15 cellular contexts compared by ENCODE assay signal in genomic region chr7:128363261-128363721, GRCh38. TPM values are rescaled to one million over a fixed set of nuclear protein-coding genes. Genes with fewer than 3 reads are reported as not detected.
A peak's percentile ranks its signal among the peaks of the same experiment; 100 is the strongest.
DNase-seq lines count a peak whose midpoint lies in the region; ATAC-seq and TF ChIP-seq lines count a peak whose summit lies in the region.
"Had no signal": no experiment of that assay in that cellular context is flagged by ENCODE, and none has a peak within 500 bp of the region (broad histone marks: within the 10 kb centered on the region; RNA-seq: fewer than 3 reads in every experiment).

No MANE protein-coding gene starts in this region.

- no peak overlapping the region for H3K4me3 ChIP-seq in GM23338
- H3K4me3 ChIP-seq in CD8-positive, alpha-beta memory T cell (ENCODE audit: low read length) = no peak overlapping the region

- H3K9me3 ChIP-seq in CD8-positive, alpha-beta memory T cell (ENCODE audit: low read length) = no peaks in the 10 kb centered on the region
- H3K9me3 ChIP-seq: Caco-2 had no signal

- no peak overlapping the region for H3K27ac Mint-ChIP-seq in GM23338
- H3K27ac Mint-ChIP-seq in mesothelial cell of epicardium = no peak overlapping the region
- H3K27ac Mint-ChIP-seq in neural crest cell (ENCODE audit: unreplicated experiment) = no peak overlapping the region
- no peak overlapping the region for H3K27ac Mint-ChIP-seq in osteocyte (ENCODE audit: unreplicated experiment)
- H3K27ac Mint-ChIP-seq in CD8-positive, alpha-beta memory T cell = no peak overlapping the region
- H3K27ac Mint-ChIP-seq: CD8-positive, alpha-beta T cell; H9 had no signal

- CTCF ChIA-PET in CD8-positive, alpha-beta memory T cell (lab: Charles Lee) = no interaction called here

- H3K36me3 Mint-ChIP-seq in GM23338 (ENCODE audit: low read depth) (no peaks in the 10 kb centered on the region; the same call in 2 of the 3 replicates), mesothelial cell of epicardium (no peaks in the 10 kb centered on the region), neural crest cell (ENCODE audit: low read depth) (no peaks in the 10 kb centered on the region), osteocyte (ENCODE audit: unreplicated experiment) (no peaks in the 10 kb centered on the region)
- no peaks in the 10 kb centered on the region for H3K36me3 Mint-ChIP-seq in CD8-positive, alpha-beta memory T cell
- H3K36me3 Mint-ChIP-seq: CD14-positive monocyte; CD8-positive, alpha-beta T cell had no signal

- H3K27me3 Mint-ChIP-seq in GM23338 (ENCODE audit: insufficient read depth, low read depth, poor library complexity) (peaks cover 63% of the 10 kb centered on the region), mesothelial cell of epicardium (ENCODE audit: low read depth) (peaks cover 53% of the 10 kb centered on the region), neural crest cell (ENCODE audit: low read depth) (peaks cover 86% of the 10 kb centered on the region), osteocyte (ENCODE audit: unreplicated experiment) (peaks cover 67% of the 10 kb centered on the region)
- peaks cover 34 to 80% of the 10 kb centered on the region in 2 donors for H3K27me3 Mint-ChIP-seq in CD8-positive, alpha-beta memory T cell

- peaks cover 5% of the 10 kb centered on the region for H3K4me1 ChIP-seq in GM23338 (ENCODE audit: insufficient read depth)
- H3K4me1 ChIP-seq in CD8-positive, alpha-beta memory T cell (ENCODE audit: insufficient read depth, low read length) = peaks cover 6% of the 10 kb centered on the region

- no peak for DNase-seq in GM23338 (ENCODE audit: low spot score)
- no peak for DNase-seq in mesothelial cell of epicardium (ENCODE audit: low spot score in 2 of 2, unreplicated experiment in 2 of 2)
- DNase-seq in neural crest cell (ENCODE audit: low read depth, low spot score) = no peak
- DNase-seq in erythroblast (lab: John Stamatoyannopoulos, UW) = no peak
- DNase-seq in osteocyte (ENCODE audit: extremely low spot score, unreplicated experiment) = no peak
- no peak for DNase-seq in CD8-positive, alpha-beta memory T cell
- DNase-seq: Caco-2; CD8-positive, alpha-beta T cell; DND-41; GDM1; GOT3; H9 had no signal

- POLR2A ChIA-PET in CD8-positive, alpha-beta memory T cell (lab: Charles Lee) = no interaction called here

- no peaks in the 10 kb centered on the region for H3K79me2 ChIP-seq in GM23338 (replicated peaks; ENCODE audit: insufficient read depth)

- no peak overlapping the region for H2AFZ ChIP-seq in GM23338

- H4K20me1 ChIP-seq in GM23338 (replicated peaks; ENCODE audit: insufficient read depth) = 0 out of 2 replicates have a peak, but pooled peaks cover 4% of the 10 kb centered on the region

- H3K27me3 ChIP-seq in GM23338 (ENCODE audit: insufficient read depth) = peaks cover 99% of the 10 kb centered on the region
- H3K27me3 ChIP-seq in CD8-positive, alpha-beta memory T cell (ENCODE audit: insufficient read depth, low read length, poor library complexity, severe bottlenecking) = peaks cover 26% of the 10 kb centered on the region

- H3F3A ChIP-seq in GM23338 (replicated peaks; ENCODE audit: low read depth) = no peaks in the 10 kb centered on the region; the same call in none of the 2 replicates

- ATAC-seq in GM23338 (no peak), SK-N-SH treated with all-trans-retinoic acid at 6 μM for 48 hours (no peak; the same call in 2 of the 3 replicates)
- ATAC-seq: CD8-positive, alpha-beta T cell had no signal

- H3K36me3 ChIP-seq in GM23338 (ENCODE audit: insufficient read depth) = no peaks in the 10 kb centered on the region
- H3K36me3 ChIP-seq in CD8-positive, alpha-beta memory T cell (ENCODE audit: insufficient read depth, low read length) = no peaks in the 10 kb centered on the region

- H3K4me1 Mint-ChIP-seq in GM23338 (peaks cover 17% of the 10 kb centered on the region; the same call in 2 of the 3 replicates), mesothelial cell of epicardium (peaks cover 10% of the 10 kb centered on the region), neural crest cell (peaks cover 18% of the 10 kb centered on the region), osteocyte (ENCODE audit: unreplicated experiment) (peaks cover 14% of the 10 kb centered on the region)
- peaks cover 14 to 22% (median 14%) of the 10 kb centered on the region in 3 donors for H3K4me1 Mint-ChIP-seq in CD8-positive, alpha-beta memory T cell

- TF ChIP-seq CTCF in GM23338 (conservative IDR thresholded peaks at IDR 0.05; ENCODE audit: low read depth in 2 of 2) = no peak
- TF ChIP-seq CTCF in mesothelial cell of epicardium (IDR thresholded peaks at IDR 0.05; ENCODE audit: unreplicated experiment) = no peak
- TF ChIP-seq CTCF in neural crest cell (conservative IDR thresholded peaks at IDR 0.05) = no peak
- TF ChIP-seq CTCF in osteocyte (IDR thresholded peaks at IDR 0.05) = no peak

- no peak overlapping the region for H3K27ac ChIP-seq in GM23338 (ENCODE audit: low read depth)
- H3K27ac ChIP-seq in CD8-positive, alpha-beta memory T cell (ENCODE audit: low read depth, low read length) = no peak overlapping the region

- no peaks in the 10 kb centered on the region for H3K9me2 ChIP-seq in GM23338 (ENCODE audit: insufficient read depth)

- H3K4me2 ChIP-seq in GM23338 = no peak overlapping the region

- no peak for TF ChIP-seq POLR2A in erythroblast (IDR thresholded peaks at IDR 0.05; ENCODE audit: low read length)

- H3K4me3 Mint-ChIP-seq in GM23338 = no peak overlapping the region; the same call in 2 of the 3 replicates
- H3K4me3 Mint-ChIP-seq in mesothelial cell of epicardium = peak overlapping the region; percentile 18
- H3K4me3 Mint-ChIP-seq in neural crest cell = peak overlapping the region; percentile 45
- H3K4me3 Mint-ChIP-seq in osteocyte (ENCODE audit: unreplicated experiment) = no peak overlapping the region
- H3K4me3 Mint-ChIP-seq in CD8-positive, alpha-beta memory T cell = peak overlapping the region in 2 of 7 donors; percentile 4 to 47

- H3K9me3 Mint-ChIP-seq in GM23338 = no peaks in the 10 kb centered on the region; the same call in 2 of the 3 replicates
- H3K9me3 Mint-ChIP-seq in mesothelial cell of epicardium = no peaks in the 10 kb centered on the region
- H3K9me3 Mint-ChIP-seq in neural crest cell = no peaks in the 10 kb centered on the region
- no peaks in the 10 kb centered on the region for H3K9me3 Mint-ChIP-seq in osteocyte (ENCODE audit: unreplicated experiment)
- no peaks in the 10 kb centered on the region for H3K9me3 Mint-ChIP-seq in CD8-positive, alpha-beta memory T cell
- H3K9me3 Mint-ChIP-seq: CD8-positive, alpha-beta T cell had no signal

TF ChIP-seq in GM23338, 12 proteins besides CTCF, POLR2A, EP300 and RAD21:
- no peak for TF ChIP-seq STAT1 (IDR thresholded peaks at IDR 0.05; ENCODE audit: unreplicated experiment)
- TF ChIP-seq EZH2 (IDR thresholded peaks at IDR 0.05; ENCODE audit: low read depth, unreplicated experiment) = peak; percentile 31

TF ChIP-seq in SK-N-SH treated with all-trans-retinoic acid at 6 μM for 48 hours, 23 proteins besides CTCF, POLR2A, EP300 and RAD21 (continues in another document):
- no peak for TF ChIP-seq ZNF8 (CRISPR knock-in tag; IDR thresholded peaks at IDR 0.05)
- no peak for TF ChIP-seq SNAI2 (CRISPR knock-in tag; IDR thresholded peaks at IDR 0.05)
- TF ChIP-seq TCF4 (CRISPR knock-in tag; IDR thresholded peaks at IDR 0.05; ENCODE audit: borderline replicate concordance) = peak; percentile 91
- no peak for TF ChIP-seq BACH2 (CRISPR knock-in tag; IDR thresholded peaks at IDR 0.05; ENCODE audit: borderline replicate concordance)
- no peak for TF ChIP-seq PPARA (CRISPR knock-in tag; IDR thresholded peaks at IDR 0.05; ENCODE audit: borderline replicate concordance)
- no peak for TF ChIP-seq PATZ1 (CRISPR knock-in tag; IDR thresholded peaks at IDR 0.05; ENCODE audit: borderline replicate concordance)

RNA-seq across cellular contexts. Expression of gene PRRT4, which starts 1.8 kb away (rescaled TPM):
- total RNA-seq in GM23338 (2014; rRNA removed; shearing (Covaris generic)) = 0.56 and 1.0 TPM in 2 replicates
- polyA plus RNA-seq in GM23338 (2016; fragmentation: Nextera tagmentation; extraction: Ambion mirVana) = 0.47 and 0.55 TPM in 2 replicates
- total RNA-seq in mesothelial cell of epicardium (7.9 to 9.5 TPM (median 9.1 TPM) in 3 replicates), neural crest cell (3.1 and 3.3 TPM in 2 replicates), osteocyte (0.44 and 0.54 TPM in 2 replicates)
- under 1 TPM; 0.22 to 0.35 TPM for total RNA-seq in CD8-positive, alpha-beta memory T cell
- 0.09 TPM for polyA plus RNA-seq in CD8-positive, alpha-beta memory T cell
- polyA plus RNA-seq: AG04450, CD14-positive monocyte had no signal

RNA-seq across cellular contexts. Expression of gene RBM28, which starts 19.6 kb away (rescaled TPM):
- total RNA-seq in GM23338 (2014; rRNA removed; shearing (Covaris generic)) = 24.3 and 29.2 TPM in 2 replicates
- 83.8 and 87.5 TPM in 2 replicates for polyA plus RNA-seq in GM23338 (2016; fragmentation: Nextera tagmentation; extraction: Ambion mirVana)
- total RNA-seq in mesothelial cell of epicardium (76.8 to 80.6 TPM (median 78.5 TPM) in 3 replicates), neural crest cell (73.1 and 73.7 TPM in 2 replicates), osteocyte (45.6 and 46.1 TPM in 2 replicates)
- 10 to 100 TPM; 77.7 to 77.8 TPM for total RNA-seq in CD8-positive, alpha-beta memory T cell
- 10.0 TPM for polyA plus RNA-seq in CD8-positive, alpha-beta memory T cell

RNA-seq across cellular contexts. Expression of gene IMPDH1, which starts 46.5 kb away (rescaled TPM):
- total RNA-seq in GM23338 (2014; rRNA removed; shearing (Covaris generic)) = 35.8 and 48.3 TPM in 2 replicates
- 15.3 and 16.4 TPM in 2 replicates for polyA plus RNA-seq in GM23338 (2016; fragmentation: Nextera tagmentation; extraction: Ambion mirVana)
- total RNA-seq in mesothelial cell of epicardium = 39.3 to 41.9 TPM (median 41.7 TPM) in 3 replicates
- total RNA-seq in neural crest cell = 56.7 and 65.2 TPM in 2 replicates
- 33.5 and 36.2 TPM in 2 replicates for total RNA-seq in osteocyte
- total RNA-seq in CD8-positive, alpha-beta memory T cell = 10 to 100 TPM; 69.1 to 70.4 TPM
- polyA plus RNA-seq in CD8-positive, alpha-beta memory T cell = 48.3 TPM

Comparison
In these comparisons a context has a peak if more than half of its experiments do, and no peak if none do; other contexts are left out.
1. H3K4me3 Mint-ChIP-seq: peak in mesothelial cell of epicardium (single experiment) and neural crest cell (single experiment); none in GM23338 (single experiment) and osteocyte (single experiment).